Comparison of ENCODE assay signal across 8 cellular contexts in the genomic region with DNA sequence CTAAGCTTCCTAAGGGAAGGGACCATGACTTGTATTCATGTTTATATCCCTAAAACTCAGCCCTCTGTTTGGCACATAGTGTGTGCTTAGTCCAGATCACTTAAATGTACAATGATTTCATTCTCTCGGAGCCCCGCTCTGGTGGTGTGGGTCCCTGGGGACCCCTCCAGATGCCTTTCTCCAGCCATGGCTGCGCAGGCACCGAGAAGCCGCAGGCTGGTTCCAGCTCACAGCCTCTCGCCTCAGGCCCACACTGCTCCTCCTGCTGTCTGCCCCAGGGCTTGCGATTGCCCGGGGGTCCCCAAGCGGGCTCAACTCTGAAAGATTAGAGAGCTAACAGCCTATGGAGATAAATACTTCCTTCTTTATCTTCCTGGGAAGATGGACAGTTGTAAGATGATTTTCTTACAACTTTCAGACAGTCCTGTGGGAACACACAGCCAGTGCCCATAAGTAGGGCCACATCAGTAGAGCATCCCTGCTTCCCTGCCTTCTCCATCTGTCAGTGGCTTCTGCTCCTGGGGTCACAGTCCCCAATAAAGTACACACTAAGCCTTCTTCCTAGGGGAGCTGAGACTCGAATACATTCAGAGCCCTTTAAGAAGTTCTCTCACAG.
DNase-seq lines count a peak whose midpoint lies in the region; ATAC-seq, FAIRE-seq and TF ChIP-seq lines count a peak whose summit lies in the region.

No MANE protein-coding gene starts in this region.

- CTCF ChIA-PET in activated naive CD4-positive, alpha-beta T cell treated with anti-CD3 and anti-CD28 coated beads for 36 hours (lab: Charles Lee): interaction anchor here (0.6 to 2.6 kb wide), 6 partner anchors 11 to 77 kb away, joined by 3 to 13 read pairs (median 5); no protein-coding TSS in a partner anchor
- CTCF ChIA-PET in K562 (lab: Yijun Ruan, JAX; ENCODE audit: low intra/inter-chr PET ratio): no interaction called here

- H3K79me1 ChIP-seq in mesendoderm (ENCODE audit: low read length): no peaks in the 10 kb centered on the region

- H3K27ac Mint-ChIP-seq in activated naive CD4-positive, alpha-beta T cell treated with anti-CD3 and anti-CD28 coated beads for 36 hours: peak overlapping the region; percentile 95

- H4K20me1 ChIP-seq in K562 (replicated peaks; ENCODE audit: control insufficient read depth, insufficient read depth, low read length): no peaks in the 10 kb centered on the region

- POLR2A ChIA-PET in K562 (lab: Yijun Ruan, JAX): interaction anchor here (0.6 to 1.7 kb wide), 14 partner anchors 7 to 249 kb away, joined by 3 to 10 read pairs (median 3); a partner anchor contains a TSS

- TF ChIP-seq RAD21 in K562 (CRISPR knock-in tag; conservative IDR thresholded peaks at IDR 0.05 in 1 of 2, IDR thresholded peaks at IDR 0.05 in 1 of 2): no peak

- DNase-seq in activated naive CD4-positive, alpha-beta T cell treated with anti-CD3 and anti-CD28 coated beads for 36 hours: no peak
- no peak for DNase-seq in activated naive CD4-positive, alpha-beta T cell (lab: John Stamatoyannopoulos, UW)
- DNase-seq in K562 (ENCODE audit: extremely low read depth in 1 of 4, low spot score in 3 of 4) (peak in 2 of 4 experiments; percentile 25 to 27), mesendoderm (no peak), vagina (ENCODE audit: extremely low spot score in 2 of 2) (no peak), activated gamma-delta T cell treated with Interleukin-2 at 50 U/mL for 16 hours (no peak), AG20443 (ENCODE audit: low spot score) (no peak)

- H3K36me3 ChIP-seq in K562 (ENCODE audit: control insufficient read depth, insufficient read depth, low read length): peaks cover 3% of the 10 kb centered on the region; the same call in 1 of the 3 replicates
- no peaks in the 10 kb centered on the region for H3K36me3 ChIP-seq in mesendoderm (ENCODE audit: control insufficient read depth, insufficient read depth, low read length)
- no peaks in the 10 kb centered on the region for H3K36me3 ChIP-seq in vagina

- in situ Hi-C loops in K562 (cut with MboI): no loop called here

- no peak overlapping the region for H3K23ac ChIP-seq in mesendoderm (ENCODE audit: low read length)

- no peak overlapping the region for H2BK15ac ChIP-seq in mesendoderm (replicated peaks; ENCODE audit: low read depth)

- ATAC-seq in HG03571 (IDR thresholded peaks at IDR 0.05; ENCODE audit: unreplicated experiment) (peak; percentile 63), K562 (peak; percentile 32)

- H3K4me1 ChIP-seq in K562 (replicated peaks in 1 of 2; ENCODE audit: control insufficient read depth in 2 of 2, insufficient read depth in 2 of 2, low read length in 2 of 2): peaks cover 9 to 47% of the 10 kb centered on the region in 2 experiments
- peaks cover 4% of the 10 kb centered on the region for H3K4me1 ChIP-seq in mesendoderm (ENCODE audit: control insufficient read depth, low read depth, low read length)
- peaks cover 35% of the 10 kb centered on the region for H3K4me1 ChIP-seq in vagina

- no peak overlapping the region for H2BK5ac ChIP-seq in mesendoderm (ENCODE audit: low read length)

- H3K4ac ChIP-seq in mesendoderm (ENCODE audit: low read depth, low read length): no peak overlapping the region

- H3K27ac ChIP-seq in K562 (ENCODE audit: extremely low read depth, low read depth, low read length) (peak overlapping the region; percentile 98), mesendoderm (ENCODE audit: low read depth, low read length) (peak overlapping the region; percentile 27), vagina (peak overlapping the region; percentile 95)

- H3K27me3 Mint-ChIP-seq in activated naive CD4-positive, alpha-beta T cell treated with anti-CD3 and anti-CD28 coated beads for 36 hours (ENCODE audit: low read depth): no peaks in the 10 kb centered on the region

- peak overlapping the region; percentile 67 for H3K4me3 Mint-ChIP-seq in activated naive CD4-positive, alpha-beta T cell treated with anti-CD3 and anti-CD28 coated beads for 36 hours

- no peak overlapping the region for H3K18ac ChIP-seq in mesendoderm (ENCODE audit: low read length)

- H3K9me3 Mint-ChIP-seq in activated naive CD4-positive, alpha-beta T cell treated with anti-CD3 and anti-CD28 coated beads for 36 hours: no peaks in the 10 kb centered on the region

- 0 out of 6 replicates have a peak, but pooled peaks of 2 of the 3 experiments have one; percentile 1 to 9 for TF ChIP-seq CTCF in K562 (IDR thresholded peaks at IDR 0.05 in 2 of 3, conservative IDR thresholded peaks at IDR 0.05 in 1 of 3; ENCODE audit: insufficient read depth in 2 of 3, low read depth in 1 of 3, low read length in 3 of 3)
- no peak for TF ChIP-seq CTCF in vagina (IDR thresholded peaks at IDR 0.05)

- H3K9me1 ChIP-seq in K562 (ENCODE audit: control insufficient read depth, insufficient read depth, low read length): no peaks in the 10 kb centered on the region

- H3K9ac ChIP-seq in K562 (ENCODE audit: insufficient read depth in 1 of 2, low read depth in 2 of 2, low read length in 2 of 2): peak overlapping the region; percentile 88 to 94
- H3K9ac ChIP-seq in mesendoderm (ENCODE audit: low read length): peak overlapping the region; percentile 24

- H3K79me2 ChIP-seq in K562 (ENCODE audit: control insufficient read depth, insufficient read depth, low read length): no peaks in the 10 kb centered on the region; the same call in 2 of the 3 replicates
- H3K79me2 ChIP-seq in mesendoderm (ENCODE audit: control insufficient read depth, insufficient read depth, low read length): no peaks in the 10 kb centered on the region

- no peak overlapping the region for H2BK120ac ChIP-seq in mesendoderm (ENCODE audit: low read depth, low read length)

- no TSS peak for BruUV-seq in K562 (replicated peaks; lab: Mats Ljungman, UMichigan)

- TF ChIP-seq POLR2A in K562 (conservative IDR thresholded peaks at IDR 0.05) (no peak), vagina (IDR thresholded peaks at IDR 0.05) (no peak)

- no peak overlapping the region for H2AK5ac ChIP-seq in mesendoderm (ENCODE audit: low read length)

- intact Hi-C loops in activated naive CD4-positive, alpha-beta T cell treated with anti-CD3 and anti-CD28 coated beads for 36 hours (cut with micrococcal nuclease): loop anchor here (1.0 to 5.0 kb wide), 11 partner anchors 20 to 365 kb away; a partner anchor contains a TSS
- intact Hi-C loops in K562 (cut with micrococcal nuclease) (loop anchor here (2.0 to 10.0 kb wide), 4 partner anchors 65 to 238 kb away; a partner anchor contains a TSS), vagina (cut with DNase I) (loop anchor here (5.0 to 10.0 kb wide), 2 partner anchors 65 to 148 kb away; a partner anchor contains a TSS)

- H3K9me3 ChIP-seq in K562 (replicated peaks; ENCODE audit: control insufficient read depth, insufficient read depth, low read depth, low read length) (no peaks in the 10 kb centered on the region), vagina (no peaks in the 10 kb centered on the region)

- H2AFZ ChIP-seq in K562 (ENCODE audit: low read depth, low read length): peak overlapping the region; percentile 64

- H3K36me3 Mint-ChIP-seq in activated naive CD4-positive, alpha-beta T cell treated with anti-CD3 and anti-CD28 coated beads for 36 hours (ENCODE audit: low read depth): peaks cover 3% of the 10 kb centered on the region

- no peaks in the 10 kb centered on the region for H3K27me3 ChIP-seq in K562 (ENCODE audit: control insufficient read depth in 2 of 2, insufficient read depth in 2 of 2, low read length in 2 of 2)
- H3K27me3 ChIP-seq in mesendoderm (ENCODE audit: insufficient read depth, low read length, poor library complexity): no peaks in the 10 kb centered on the region
- H3K27me3 ChIP-seq in vagina: no peaks in the 10 kb centered on the region

- no peak for TF ChIP-seq EP300 in K562 (IDR thresholded peaks at IDR 0.05; ENCODE audit: low read length)

- 36% methylated on average over 6 of the region's 10 CpGs for WGBS in K562 (ENCODE audit: insufficient coverage, low coverage, missing lambda C conversion rate)
- WGBS in mesendoderm (ENCODE audit: extremely low coverage, insufficient coverage, low lambda C conversion rate): no CpG with 5 or more reads among the region's 10 CpGs

- peak overlapping the region; percentile 81 for H3K4me2 ChIP-seq in K562 (ENCODE audit: insufficient read depth, low read length)
- no peak overlapping the region for H3K4me2 ChIP-seq in mesendoderm (ENCODE audit: low read length)

- H3K56ac ChIP-seq in mesendoderm (ENCODE audit: low read length): no peak overlapping the region

- H3K4me3 ChIP-seq in K562: no peak overlapping the region; the same call in 1 of the 2 replicates
- H3K4me3 ChIP-seq in mesendoderm (ENCODE audit: low read length): no peak overlapping the region
- peak overlapping the region in 1 of 2 donors; percentile 26 for H3K4me3 ChIP-seq in vagina

- no peak for FAIRE-seq in K562 (lab: Jason Lieb, UNC)

- H3K4me1 Mint-ChIP-seq in activated naive CD4-positive, alpha-beta T cell treated with anti-CD3 and anti-CD28 coated beads for 36 hours (ENCODE audit: low read depth): peaks cover 47% of the 10 kb centered on the region

- H4K8ac ChIP-seq in mesendoderm (ENCODE audit: low read depth, low read length): no peak overlapping the region

- no peak overlapping the region for H4K5ac ChIP-seq in mesendoderm (ENCODE audit: low read length)

TF ChIP-seq in K562, 482 proteins besides CTCF, POLR2A, EP300 and RAD21 (continues in another document):
- TF ChIP-seq POLR2G (IDR thresholded peaks at IDR 0.05; ENCODE audit: low read depth, low read length) (peak; percentile 57), ATF1 (CRISPR knock-in tag; IDR thresholded peaks at IDR 0.05) (no peak), ATF1 (tag; IDR thresholded peaks at IDR 0.05) (no peak), CREBBP (IDR thresholded peaks at IDR 0.05; ENCODE audit: low read depth, low read length) (no peak), PCBP2 (IDR thresholded peaks at IDR 0.05; ENCODE audit: low read depth, low read length, poor library complexity, severe bottlenecking) (no peak), POLR2AphosphoS2 (IDR thresholded peaks at IDR 0.05; ENCODE audit: low read length) (no peak), KAT8 (IDR thresholded peaks at IDR 0.05; ENCODE audit: low read depth) (no peak), MAFK (IDR thresholded peaks at IDR 0.05; ENCODE audit: low read length) (no peak), ZBTB7A (IDR thresholded peaks at IDR 0.05; ENCODE audit: borderline replicate concordance, control insufficient read depth, low read depth, low read length) (0 out of 2 replicates have a peak, but pooled peaks have one; percentile 52), NFXL1 (CRISPR knock-in tag; IDR thresholded peaks at IDR 0.05) (no peak), NEUROD1 (IDR thresholded peaks at IDR 0.05; ENCODE audit: borderline replicate concordance, low read depth, low read length, partially characterized antibody) (no peak), ZNF77 (CRISPR knock-in tag; IDR thresholded peaks at IDR 0.05) (no peak)
- TF ChIP-seq, protein P1, sequence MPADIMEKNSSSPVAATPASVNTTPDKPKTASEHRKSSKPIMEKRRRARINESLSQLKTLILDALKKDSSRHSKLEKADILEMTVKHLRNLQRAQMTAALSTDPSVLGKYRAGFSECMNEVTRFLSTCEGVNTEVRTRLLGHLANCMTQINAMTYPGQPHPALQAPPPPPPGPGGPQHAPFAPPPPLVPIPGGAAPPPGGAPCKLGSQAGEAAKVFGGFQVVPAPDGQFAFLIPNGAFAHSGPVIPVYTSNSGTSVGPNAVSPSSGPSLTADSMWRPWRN (IDR thresholded peaks at IDR 0.05; ENCODE audit: low read depth): no peak

Comparison
In these comparisons a context has a peak if more than half of its experiments do, and no peak if none do; other contexts are left out.
1. H3K27ac ChIP-seq: peak in every context shown above with its lines; median percentile 98 in K562; 95 in vagina; 27 in mesendoderm.
2. CTCF ChIP-seq: peak in K562 (2 of 3); none in vagina (0 of 3).